Comparison of ENCODE assay signal across 28 cellular contexts in the genomic region with DNA sequence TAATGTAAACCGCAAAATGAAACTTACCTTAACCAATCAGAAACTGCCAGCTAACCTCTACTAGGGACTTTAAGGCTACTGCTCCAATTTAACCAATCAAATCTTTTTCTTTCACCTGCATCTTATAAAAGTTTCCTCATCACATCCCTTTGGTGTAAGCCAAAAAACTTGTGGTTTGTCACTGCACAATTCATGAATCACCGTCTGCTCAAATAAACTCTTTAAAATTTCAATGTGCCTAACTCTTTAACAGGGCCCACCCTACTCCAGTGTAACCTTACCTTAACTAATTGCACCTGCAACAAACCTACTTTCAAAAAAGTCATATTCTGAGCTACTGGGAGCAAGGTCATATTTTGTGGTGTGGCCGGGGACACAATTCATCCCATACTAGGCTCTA.
"Had no signal": no experiment of that assay in that cellular context is flagged by ENCODE, and none has a peak within 500 bp of the region (broad histone marks: within the 10 kb centered on the region; RNA-seq: fewer than 3 reads in every experiment).

No MANE protein-coding gene starts in this region.

- H3K4me1 ChIP-seq: ascending aorta, SJCRH30 had no signal

- H3K27me3 ChIP-seq: ascending aorta, SJCRH30 had no signal

- H3K27ac ChIP-seq: ascending aorta, KMS-11, SJCRH30, SK-N-MC, WERI-Rb-1 had no signal

- H3K9me3 ChIP-seq: ascending aorta, SJCRH30 had no signal

- ATAC-seq: activated CD8-positive, alpha-beta T cell treated with anti-CD3 and anti-CD28 coated beads for 36 hours; activated T-cell treated with anti-CD3 and anti-CD28 coated beads, Interleukin-2, amount 50 U/mL, for 72 hours; activated T-helper 17 cell treated with anti-CD3 and anti-CD28 coated beads, Interleukin-2, amount 50 U/mL, for 72 hours had no signal

- H3K9me3 Mint-ChIP-seq: activated naive CD4-positive, alpha-beta T cell treated with anti-CD3 and anti-CD28 coated beads, Interleukin-2, amount 50 U/mL, for 24 hours had no signal

- H3K4me1 Mint-ChIP-seq: activated naive CD4-positive, alpha-beta T cell treated with anti-CD3 and anti-CD28 coated beads, Interleukin-2, amount 50 U/mL, for 24 hours; activated naive CD8-positive, alpha-beta T cell treated with anti-CD3 and anti-CD28 coated beads, Interleukin-2, amount 10 ng/mL, durations not matched to agents 7 days and 5 days; activated T-helper 17 cell treated with anti-CD3 and anti-CD28 coated beads, Interleukin-2, amount 50 U/mL, for 72 hours had no signal

- H3K27ac Mint-ChIP-seq: activated CD8-positive, alpha-beta T cell treated with anti-CD3 and anti-CD28 coated beads for 36 hours; activated naive CD4-positive, alpha-beta T cell treated with anti-CD3 and anti-CD28 coated beads, Interleukin-2, amount 50 U/mL, for 24 hours; activated naive CD8-positive, alpha-beta T cell treated with anti-CD3 and anti-CD28 coated beads, Interleukin-2, amount 10 ng/mL, durations not matched to agents 7 days and 5 days; activated T-cell treated with anti-CD3 and anti-CD28 coated beads, Interleukin-2, amount 50 U/mL, for 72 hours; activated T-helper 17 cell treated with anti-CD3 and anti-CD28 coated beads, Interleukin-2, amount 50 U/mL, for 72 hours had no signal

- H3K4me3 Mint-ChIP-seq: activated CD8-positive, alpha-beta T cell treated with anti-CD3 and anti-CD28 coated beads for 36 hours; activated naive CD4-positive, alpha-beta T cell treated with anti-CD3 and anti-CD28 coated beads, Interleukin-2, amount 50 U/mL, for 24 hours; activated naive CD8-positive, alpha-beta T cell treated with anti-CD3 and anti-CD28 coated beads, Interleukin-2, amount 10 ng/mL, durations not matched to agents 7 days and 5 days; activated T-cell treated with anti-CD3 and anti-CD28 coated beads, Interleukin-2, amount 50 U/mL, for 72 hours; activated T-helper 17 cell treated with anti-CD3 and anti-CD28 coated beads, Interleukin-2, amount 50 U/mL, for 72 hours had no signal

- H3K4me2 ChIP-seq: KMS-11 had no signal

- DNase-seq: activated CD4-positive, alpha-beta T cell treated with anti-CD3 and anti-CD28 coated beads for 1 hour; activated CD4-positive, alpha-beta T cell treated with anti-CD3 and anti-CD28 coated beads for 48 hours; activated CD4-positive, CD25-positive, alpha-beta regulatory T cell; activated CD8-positive, alpha-beta T cell treated with anti-CD3 and anti-CD28 coated beads for 36 hours; activated effector memory CD4-positive, alpha-beta T cell treated with anti-CD3 and anti-CD28 coated beads, Interleukin-2, amount 50 U/mL, for 16 hours; activated naive CD4-positive, alpha-beta T cell treated with Interleukin-2 at 50 U/mL for 16 hours; activated naive CD8-positive, alpha-beta T cell treated with anti-CD3 and anti-CD28 coated beads, Interleukin-2, amount 10 ng/mL, durations not matched to agents 7 days and 5 days; activated T-cell treated with anti-CD3 and anti-CD28 coated beads, Interleukin-2, amount 50 U/mL, for 1 hour; activated T-cell treated with anti-CD3 and anti-CD28 coated beads, Interleukin-2, amount 50 U/mL, for 72 hours; amygdala; caudate nucleus; cerebellar nuclear complex; NCI-H1105; NCI-H1436; NCI-H1694; NCI-H2029; NCI-H345; NCI-H524 treated with DMSO at 0.1 percent for 48 hours; NK-92 treated with Interleukin-12 subunit alpha and Interleukin-12 subunit beta, amount 100 ng/mL, for 24 hours; SHP77; SJCRH30; T1000; WERI-Rb-1 had no signal

- H3K9ac ChIP-seq: KMS-11 had no signal

- H3K4me3 ChIP-seq: ascending aorta, SJCRH30, SK-N-MC had no signal

- H3K36me3 ChIP-seq: ascending aorta, SJCRH30, WERI-Rb-1 had no signal

- H3K36me3 Mint-ChIP-seq: activated naive CD4-positive, alpha-beta T cell treated with anti-CD3 and anti-CD28 coated beads, Interleukin-2, amount 50 U/mL, for 24 hours; activated naive CD8-positive, alpha-beta T cell treated with anti-CD3 and anti-CD28 coated beads, Interleukin-2, amount 10 ng/mL, durations not matched to agents 7 days and 5 days had no signal

- H3K27me3 Mint-ChIP-seq: activated CD8-positive, alpha-beta T cell treated with anti-CD3 and anti-CD28 coated beads for 36 hours; activated naive CD8-positive, alpha-beta T cell treated with anti-CD3 and anti-CD28 coated beads, Interleukin-2, amount 10 ng/mL, durations not matched to agents 7 days and 5 days; activated T-helper 17 cell treated with anti-CD3 and anti-CD28 coated beads, Interleukin-2, amount 50 U/mL, for 72 hours had no signal
